In the genomic region with DNA sequence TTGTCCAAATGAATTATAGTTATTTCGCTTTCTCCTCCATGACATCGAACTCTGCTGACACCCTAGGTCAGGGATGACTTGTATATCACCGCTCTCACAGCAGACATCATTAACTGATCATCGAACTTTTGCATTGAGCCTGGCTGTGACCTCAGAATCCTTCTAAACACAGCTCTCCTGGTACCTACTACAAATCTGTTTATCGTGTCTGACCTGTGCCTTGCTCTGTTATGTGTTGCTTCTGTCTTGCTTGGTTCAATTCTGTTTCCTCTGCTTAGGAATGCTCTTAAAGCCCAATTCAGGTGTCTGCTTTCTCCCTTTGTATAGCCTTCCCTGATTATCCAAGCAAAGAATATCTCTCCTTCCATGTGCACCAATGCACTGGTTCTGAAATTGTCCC, we compare ENCODE assay signal across 18 cellular contexts.
A peak's percentile ranks its signal among the peaks of the same experiment; 100 is the strongest.
DNase-seq lines count a peak whose midpoint lies in the region; TF ChIP-seq lines count a peak whose summit lies in the region.
"Had no signal": no experiment of that assay in that cellular context is flagged by ENCODE, and none has a peak within 500 bp of the region (broad histone marks: within the 10 kb centered on the region; RNA-seq: fewer than 3 reads in every experiment).

No MANE protein-coding gene starts in this region.

- CTCF ChIA-PET in HEK293 (lab: Yijun Ruan, JAX) = no interaction called here
- CTCF ChIA-PET in activated CD4-positive, alpha-beta memory T cell treated with anti-CD3 and anti-CD28 coated beads, Interleukin-2, amount 10 ng/mL, durations not matched to agents 7 days and 5 days (lab: Charles Lee) = no interaction called here

- H3K36me3 ChIP-seq in HEK293 (ENCODE audit: control insufficient read depth in 2 of 2, insufficient read depth in 1 of 2, low read length in 2 of 2) (no peaks in the 10 kb centered on the region), WERI-Rb-1 (no peaks in the 10 kb centered on the region)
- H3K36me3 ChIP-seq: BE2C, BLaER1 had no signal

- no peaks in the 10 kb centered on the region for H3K27me3 ChIP-seq in WERI-Rb-1 (ENCODE audit: insufficient read depth, low read depth, severe bottlenecking)
- H3K27me3 ChIP-seq: BLaER1 had no signal

- H3K4me3 Mint-ChIP-seq in osteocyte (ENCODE audit: unreplicated experiment) = no peak overlapping the region
- no peak overlapping the region for H3K4me3 Mint-ChIP-seq in activated CD4-positive, alpha-beta memory T cell treated with anti-CD3 and anti-CD28 coated beads, Interleukin-2, amount 10 ng/mL, durations not matched to agents 7 days and 5 days
- H3K4me3 Mint-ChIP-seq: CD4-positive, alpha-beta T cell; CD8-positive, alpha-beta T cell had no signal

- POLR2A ChIA-PET in HEK293 (lab: Yijun Ruan, JAX) = no interaction called here
- POLR2A ChIA-PET in activated CD4-positive, alpha-beta memory T cell treated with anti-CD3 and anti-CD28 coated beads, Interleukin-2, amount 10 ng/mL, durations not matched to agents 7 days and 5 days (lab: Charles Lee) = no interaction called here

- no peaks in the 10 kb centered on the region for H3K9me3 ChIP-seq in HEK293 (ENCODE audit: control insufficient read depth, insufficient read depth, low read depth, low read length)
- no peaks in the 10 kb centered on the region for H3K9me3 ChIP-seq in WERI-Rb-1 (ENCODE audit: severe bottlenecking)
- H3K9me3 ChIP-seq: BE2C, BLaER1, Caco-2 had no signal

- H3K36me3 Mint-ChIP-seq in osteocyte (ENCODE audit: unreplicated experiment) = no peaks in the 10 kb centered on the region
- H3K36me3 Mint-ChIP-seq in activated CD4-positive, alpha-beta memory T cell treated with anti-CD3 and anti-CD28 coated beads, Interleukin-2, amount 10 ng/mL, durations not matched to agents 7 days and 5 days (ENCODE audit: low read depth) = no peaks in the 10 kb centered on the region
- H3K36me3 Mint-ChIP-seq: CD8-positive, alpha-beta T cell had no signal

- H3K27me3 Mint-ChIP-seq in osteocyte (ENCODE audit: unreplicated experiment) = peaks cover 3% of the 10 kb centered on the region
- H3K27me3 Mint-ChIP-seq in activated CD4-positive, alpha-beta memory T cell treated with anti-CD3 and anti-CD28 coated beads, Interleukin-2, amount 10 ng/mL, durations not matched to agents 7 days and 5 days = peaks cover 10% of the 10 kb centered on the region

- no peak overlapping the region for H3K27ac ChIP-seq in HEK293 (ENCODE audit: extremely low read depth, low read depth, low read length)
- H3K27ac ChIP-seq in WERI-Rb-1 = no peak overlapping the region
- H3K27ac ChIP-seq: BLaER1 had no signal

- DNase-seq in mesenteric fat pad (ENCODE audit: low spot score) = peak; percentile 3
- DNase-seq in osteocyte (ENCODE audit: extremely low spot score, unreplicated experiment) = peak; percentile 25
- DNase-seq in WERI-Rb-1 = no peak
- no peak for DNase-seq in activated CD4-positive, alpha-beta memory T cell treated with anti-CD3 and anti-CD28 coated beads, Interleukin-2, amount 10 ng/mL, durations not matched to agents 7 days and 5 days
- no peak for DNase-seq in activated T-cell treated with anti-CD3 and anti-CD28 coated beads, Interleukin-2, amount 50 U/mL, for 48 hours
- no peak for DNase-seq in NCI-H526 treated with DMSO at 0.1 percent for 48 hours (lab: John Stamatoyannopoulos, UW)
- DNase-seq: 8988T; ACHN; BE2C; C1 segment of cervical spinal cord; Caco-2; Calu3; CD4-positive, alpha-beta T cell; DMS79 treated with DMSO at 0.1 percent for 48 hours; GF-D8 had no signal

- H3K27ac Mint-ChIP-seq in osteocyte (ENCODE audit: unreplicated experiment) = no peak overlapping the region
- no peak overlapping the region for H3K27ac Mint-ChIP-seq in activated CD4-positive, alpha-beta memory T cell treated with anti-CD3 and anti-CD28 coated beads, Interleukin-2, amount 10 ng/mL, durations not matched to agents 7 days and 5 days
- H3K27ac Mint-ChIP-seq: CD4-positive, alpha-beta T cell; CD8-positive, alpha-beta T cell had no signal

- no peaks in the 10 kb centered on the region for H3K9me3 Mint-ChIP-seq in osteocyte (ENCODE audit: unreplicated experiment)
- no peaks in the 10 kb centered on the region for H3K9me3 Mint-ChIP-seq in activated CD4-positive, alpha-beta memory T cell treated with anti-CD3 and anti-CD28 coated beads, Interleukin-2, amount 10 ng/mL, durations not matched to agents 7 days and 5 days
- H3K9me3 Mint-ChIP-seq: CD4-positive, alpha-beta T cell; CD8-positive, alpha-beta T cell had no signal

- H3K4me3 ChIP-seq in HEK293 (ENCODE audit: low read depth, low read length) (no peak overlapping the region), WERI-Rb-1 (ENCODE audit: low read depth, low read length) (no peak overlapping the region)
- H3K4me3 ChIP-seq: BLaER1 had no signal

- TF ChIP-seq CTCF in HEK293 (tag by site-specific recombination; IDR thresholded peaks at IDR 0.05) = no peak
- no peak for TF ChIP-seq CTCF in osteocyte (IDR thresholded peaks at IDR 0.05)
- TF ChIP-seq CTCF in WERI-Rb-1 (IDR thresholded peaks at IDR 0.05; ENCODE audit: low read depth, low read length) = no peak

- H3K4me1 Mint-ChIP-seq in osteocyte (ENCODE audit: unreplicated experiment) = no peaks in the 10 kb centered on the region
- no peaks in the 10 kb centered on the region for H3K4me1 Mint-ChIP-seq in activated CD4-positive, alpha-beta memory T cell treated with anti-CD3 and anti-CD28 coated beads, Interleukin-2, amount 10 ng/mL, durations not matched to agents 7 days and 5 days

- H3K4me1 ChIP-seq in HEK293 (ENCODE audit: control insufficient read depth, insufficient read depth, low read length) = no peaks in the 10 kb centered on the region
- H3K4me1 ChIP-seq: BE2C, BLaER1, Caco-2 had no signal

TF ChIP-seq in HEK293, 187 proteins besides CTCF, POLR2A, EP300 and RAD21:
- no peak for TF ChIP-seq ZNF548 (tag by site-specific recombination; IDR thresholded peaks at IDR 0.05)
- TF ChIP-seq EGR2 (tag by site-specific recombination; IDR thresholded peaks at IDR 0.05; ENCODE audit: low read depth) = no peak
- TF ChIP-seq, protein P1, sequence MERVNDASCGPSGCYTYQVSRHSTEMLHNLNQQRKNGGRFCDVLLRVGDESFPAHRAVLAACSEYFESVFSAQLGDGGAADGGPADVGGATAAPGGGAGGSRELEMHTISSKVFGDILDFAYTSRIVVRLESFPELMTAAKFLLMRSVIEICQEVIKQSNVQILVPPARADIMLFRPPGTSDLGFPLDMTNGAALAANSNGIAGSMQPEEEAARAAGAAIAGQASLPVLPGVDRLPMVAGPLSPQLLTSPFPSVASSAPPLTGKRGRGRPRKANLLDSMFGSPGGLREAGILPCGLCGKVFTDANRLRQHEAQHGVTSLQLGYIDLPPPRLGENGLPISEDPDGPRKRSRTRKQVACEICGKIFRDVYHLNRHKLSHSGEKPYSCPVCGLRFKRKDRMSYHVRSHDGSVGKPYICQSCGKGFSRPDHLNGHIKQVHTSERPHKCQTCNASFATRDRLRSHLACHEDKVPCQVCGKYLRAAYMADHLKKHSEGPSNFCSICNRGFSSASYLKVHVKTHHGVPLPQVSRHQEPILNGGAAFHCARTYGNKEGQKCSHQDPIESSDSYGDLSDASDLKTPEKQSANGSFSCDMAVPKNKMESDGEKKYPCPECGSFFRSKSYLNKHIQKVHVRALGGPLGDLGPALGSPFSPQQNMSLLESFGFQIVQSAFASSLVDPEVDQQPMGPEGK (tag by site-specific recombination; IDR thresholded peaks at IDR 0.05) = no peak
- TF ChIP-seq ZNF529 (tag by site-specific recombination; IDR thresholded peaks at IDR 0.05; ENCODE audit: insufficient replicate concordance) = no peak
- TF ChIP-seq ZNF777 (tag by site-specific recombination; IDR thresholded peaks at IDR 0.05; ENCODE audit: borderline replicate concordance) = no peak
- peak; percentile 66 for TF ChIP-seq ZBTB17 (tag by site-specific recombination; IDR thresholded peaks at IDR 0.05)
- TF ChIP-seq OVOL3 (tag by site-specific recombination; IDR thresholded peaks at IDR 0.05) = no peak
- TF ChIP-seq ZNF626 (tag by site-specific recombination; IDR thresholded peaks at IDR 0.05) = no peak

Comparison
In these comparisons a context has a peak if more than half of its experiments do, and no peak if none do; other contexts are left out.
1. DNase-seq: peak in mesenteric fat pad (single experiment) and osteocyte (single experiment); none in WERI-Rb-1 (single experiment), activated CD4-positive, alpha-beta memory T cell treated with anti-CD3 and anti-CD28 coated beads, Interleukin-2, amount 10 ng/mL, durations not matched to agents 7 days and 5 days (single experiment), activated T-cell treated with anti-CD3 and anti-CD28 coated beads, Interleukin-2, amount 50 U/mL, for 48 hours (0 of 2) and NCI-H526 treated with DMSO at 0.1 percent for 48 hours (single experiment).